Comparison of ENCODE assay signal across 1 cellular context in genomic region chr12:47820631-47821345, GRCh38.
TF ChIP-seq lines count a peak whose summit lies in the region.

No MANE protein-coding gene starts in this region.

TF ChIP-seq in K562, 482 proteins besides CTCF, POLR2A, EP300 and RAD21 (continued from another document and continues in another):
- TF ChIP-seq VEZF1 (CRISPR knock-in tag; IDR thresholded peaks at IDR 0.05), result peak; percentile 88
- TF ChIP-seq NRF1 (conservative IDR thresholded peaks at IDR 0.05 in 1 of 2, IDR thresholded peaks at IDR 0.05 in 1 of 2), result no peak
- TF ChIP-seq HLTF (IDR thresholded peaks at IDR 0.05), result no peak
- no peak for TF ChIP-seq ZNF134 (CRISPR knock-in tag; conservative IDR thresholded peaks at IDR 0.05)
- TF ChIP-seq ZNF79 (CRISPR knock-in tag; IDR thresholded peaks at IDR 0.05; ENCODE audit: low read depth), result no peak
- no peak for TF ChIP-seq ZEB2 (IDR thresholded peaks at IDR 0.05)
- no peak for TF ChIP-seq YBX1 (IDR thresholded peaks at IDR 0.05)
- TF ChIP-seq ZNF583 (CRISPR knock-in tag; IDR thresholded peaks at IDR 0.05), result no peak
- no peak for TF ChIP-seq ZFP30 (CRISPR knock-in tag; IDR thresholded peaks at IDR 0.05; ENCODE audit: borderline replicate concordance)
- no peak for TF ChIP-seq CEBPG (CRISPR knock-in tag; IDR thresholded peaks at IDR 0.05)
- TF ChIP-seq CEBPG (tag; conservative IDR thresholded peaks at IDR 0.05 in 1 of 2, IDR thresholded peaks at IDR 0.05 in 1 of 2), result no peak
- TF ChIP-seq SP1 (CRISPR knock-in tag; IDR thresholded peaks at IDR 0.05), result no peak
- no peak for TF ChIP-seq U2AF1 (optimal IDR thresholded peaks at IDR 0.05; ENCODE audit: low read depth, low read length)
- peak; percentile 83 for TF ChIP-seq JUND (IDR thresholded peaks at IDR 0.05; ENCODE audit: borderline replicate concordance, low read depth, low read length)
- TF ChIP-seq JUND (tag; IDR thresholded peaks at IDR 0.05; ENCODE audit: borderline replicate concordance, low read depth, low read length), result peak; percentile 42; the same call in 1 of the 3 replicates
- no peak for TF ChIP-seq ATF4 (CRISPR knock-in tag; IDR thresholded peaks at IDR 0.05)
- TF ChIP-seq TFAP4 (CRISPR knock-in tag; IDR thresholded peaks at IDR 0.05; ENCODE audit: borderline replicate concordance), result no peak
- TF ChIP-seq ZKSCAN3 (CRISPR knock-in tag; IDR thresholded peaks at IDR 0.05), result no peak
- no peak for TF ChIP-seq MCM2 (IDR thresholded peaks at IDR 0.05; ENCODE audit: low read depth)
- TF ChIP-seq FOS (IDR thresholded peaks at IDR 0.05; ENCODE audit: extremely low read depth, insufficient read length), result peak; percentile 21
- TF ChIP-seq ARID4B (CRISPR knock-in tag; IDR thresholded peaks at IDR 0.05), result no peak
- peak; percentile 7 for TF ChIP-seq TAF1 (IDR thresholded peaks at IDR 0.05; ENCODE audit: control insufficient read depth, extremely low read depth, insufficient read depth, low read length, severe bottlenecking)
- TF ChIP-seq ETV6 (IDR thresholded peaks at IDR 0.05; ENCODE audit: borderline replicate concordance in 1 of 2, low read depth in 2 of 2, low read length in 1 of 2), result no peak
- TF ChIP-seq ETV6 (CRISPR knock-in tag; IDR thresholded peaks at IDR 0.05; ENCODE audit: borderline replicate concordance), result no peak
- no peak for TF ChIP-seq NELFE (IDR thresholded peaks at IDR 0.05; ENCODE audit: insufficient read depth, insufficient read length)
- peak; percentile 92 for TF ChIP-seq FOSL1 (tag; conservative IDR thresholded peaks at IDR 0.05)
- TF ChIP-seq ZNF140 (CRISPR knock-in tag; IDR thresholded peaks at IDR 0.05), result no peak
- no peak for TF ChIP-seq CBX1 (IDR thresholded peaks at IDR 0.05; ENCODE audit: low read depth)
- TF ChIP-seq HDAC8 (tag; IDR thresholded peaks at IDR 0.05), result no peak
- no peak for TF ChIP-seq USF1 (CRISPR knock-in tag; IDR thresholded peaks at IDR 0.05)
- no peak for TF ChIP-seq CCAR2 (IDR thresholded peaks at IDR 0.05; ENCODE audit: low read depth, low read length)
- TF ChIP-seq BMI1 (IDR thresholded peaks at IDR 0.05; ENCODE audit: low read length), result no peak
- peak; percentile 72; the same call in 1 of the 2 replicates for TF ChIP-seq TEAD2 (tag; IDR thresholded peaks at IDR 0.05)
- TF ChIP-seq KDM4B (IDR thresholded peaks at IDR 0.05; ENCODE audit: borderline replicate concordance in 2 of 2, low read depth in 1 of 2), result no peak
- no peak for TF ChIP-seq UBTF (IDR thresholded peaks at IDR 0.05; ENCODE audit: borderline replicate concordance in 1 of 2, low read depth in 2 of 2, low read length in 2 of 2)
- TF ChIP-seq GTF2E2 (tag; IDR thresholded peaks at IDR 0.05), result no peak
- no peak for TF ChIP-seq ZNF277 (CRISPR knock-in tag; IDR thresholded peaks at IDR 0.05; ENCODE audit: borderline replicate concordance)
- no peak for TF ChIP-seq BRCA1 (IDR thresholded peaks at IDR 0.05)
- no peak for TF ChIP-seq BRCA1 (CRISPR knock-in tag; IDR thresholded peaks at IDR 0.05)
- TF ChIP-seq PRDM10 (IDR thresholded peaks at IDR 0.05; ENCODE audit: partially characterized antibody), result peak; percentile 50
- no peak for TF ChIP-seq POLR2B (IDR thresholded peaks at IDR 0.05; ENCODE audit: low read depth, partially characterized antibody)
- TF ChIP-seq ZBTB1 (CRISPR knock-in tag; IDR thresholded peaks at IDR 0.05; ENCODE audit: borderline replicate concordance, low read depth), result no peak
- no peak for TF ChIP-seq RNF219 (CRISPR knock-in tag; IDR thresholded peaks at IDR 0.05)
- TF ChIP-seq TEAD4 (IDR thresholded peaks at IDR 0.05; ENCODE audit: low read length), result peak; percentile 74
- TF ChIP-seq TEAD4 (CRISPR knock-in tag; IDR thresholded peaks at IDR 0.05; ENCODE audit: borderline replicate concordance), result no peak
- TF ChIP-seq POLR2G (IDR thresholded peaks at IDR 0.05; ENCODE audit: low read depth, low read length), result no peak
- no peak for TF ChIP-seq ZNF561 (CRISPR knock-in tag; conservative IDR thresholded peaks at IDR 0.05)
